8 cellular contexts compared by ENCODE assay signal in genomic region chr19:39941615-39942507, GRCh38. TPM values are rescaled to one million over a fixed set of nuclear protein-coding genes. Genes with fewer than 3 reads are reported as not detected.
DNase-seq lines count a peak whose midpoint lies in the region; ATAC-seq, FAIRE-seq and TF ChIP-seq lines count a peak whose summit lies in the region.

No MANE protein-coding gene starts in this region.

- TF ChIP-seq POLR2A in NB4 (IDR thresholded peaks at IDR 0.05; ENCODE audit: extremely low read depth, insufficient read length) (no peak), transverse colon (IDR thresholded peaks at IDR 0.05) (no peak)

- H3K36me3 Mint-ChIP-seq in CD4-positive, alpha-beta T cell (ENCODE audit: low read depth): peaks cover 23% of the 10 kb centered on the region
- peaks cover 23% of the 10 kb centered on the region for H3K36me3 Mint-ChIP-seq in activated T-helper 2 cell treated with anti-CD3 and anti-CD28 coated beads, Interferon-gamma antibody, Interleukin-2, Interleukin-4, amounts not matched to agents 10 μg/mL and 5 μg/mL and 100 μg/mL, durations not matched to agents 14 hours and 24 hours and 36 hours (ENCODE audit: low read depth)

- peak overlapping the region; percentile 87 for H3K27ac ChIP-seq in CD4-positive, alpha-beta T cell (ENCODE audit: low read depth, low read length)
- H3K27ac ChIP-seq in transverse colon: peak overlapping the region; percentile 78 to 89 (median 86)

- H3K4me3 ChIP-seq in NB4 (ENCODE audit: low read depth, low read length): no peak overlapping the region
- H3K4me3 ChIP-seq in transverse colon: no peak overlapping the region

- peak overlapping the region; percentile 68 for H3K4me3 Mint-ChIP-seq in CD4-positive, alpha-beta T cell
- H3K4me3 Mint-ChIP-seq in activated T-helper 2 cell treated with anti-CD3 and anti-CD28 coated beads, Interferon-gamma antibody, Interleukin-2, Interleukin-4, amounts not matched to agents 10 μg/mL and 5 μg/mL and 100 μg/mL, durations not matched to agents 14 hours and 24 hours and 36 hours (ENCODE audit: low read depth): peak overlapping the region; percentile 64

- DNase-seq in CD4-positive, alpha-beta T cell: peak in 8 of 10 experiments; percentile 12 to 59 (median 22)
- DNase-seq in NB4 (ENCODE audit: low read depth) (peak; percentile 82), medulla oblongata (ENCODE audit: extremely low spot score) (peak; percentile 78), transverse colon (peak; percentile 55), cortex of kidney (lab: John Stamatoyannopoulos, UW) (no peak), urothelium cell line (ENCODE audit: low spot score) (no peak)
- DNase-seq in activated T-helper 2 cell treated with anti-CD3 and anti-CD28 coated beads, Interferon-gamma antibody, Interleukin-2, Interleukin-4, amounts not matched to agents 10 μg/mL and 5 μg/mL and 100 μg/mL, durations not matched to agents 14 hours and 24 hours and 36 hours (ENCODE audit: low spot score): peak; percentile 54

- peak; percentile 75 for ATAC-seq in CD4-positive, alpha-beta T cell (ENCODE audit: poor library complexity)
- ATAC-seq in GM21423 (IDR thresholded peaks at IDR 0.05; ENCODE audit: unreplicated experiment): peak; percentile 57

- FAIRE-seq in urothelium cell line (lab: Jason Lieb, UNC): no peak

- POLR2A ChIA-PET in CD4-positive, alpha-beta T cell (lab: Charles Lee): interaction anchor here (0.6 to 10.4 kb wide), 12 partner anchors 10 to 1965 kb away, joined by 3 to 172 read pairs (median 6); partner anchors contain the start of genes PSMC4, ZNF546 and ZNF780B

- peaks cover 7% of the 10 kb centered on the region for H3K9me3 Mint-ChIP-seq in CD4-positive, alpha-beta T cell
- H3K9me3 Mint-ChIP-seq in activated T-helper 2 cell treated with anti-CD3 and anti-CD28 coated beads, Interferon-gamma antibody, Interleukin-2, Interleukin-4, amounts not matched to agents 10 μg/mL and 5 μg/mL and 100 μg/mL, durations not matched to agents 14 hours and 24 hours and 36 hours: peaks cover 26% of the 10 kb centered on the region

- CTCF ChIA-PET in CD4-positive, alpha-beta T cell (lab: Charles Lee): interaction anchor here (0.7 to 2.5 kb wide), 2 partner anchors 29 to 149 kb away, joined by 5 to 19 read pairs; partner anchors contain the start of gene PSMC4

- peaks cover 5% of the 10 kb centered on the region for H3K9me3 ChIP-seq in CD4-positive, alpha-beta T cell (ENCODE audit: control insufficient read depth, low read length)
- peaks cover 0 to 8% of the 10 kb centered on the region in 2 donors for H3K9me3 ChIP-seq in transverse colon

- no peak for TF ChIP-seq EP300 in transverse colon (IDR thresholded peaks at IDR 0.05; ENCODE audit: low read depth)

- TF ChIP-seq CTCF in CD4-positive, alpha-beta T cell (IDR thresholded peaks at IDR 0.05): no peak
- TF ChIP-seq CTCF in NB4 (IDR thresholded peaks at IDR 0.05; ENCODE audit: low read depth, low read length) (no peak), transverse colon (IDR thresholded peaks at IDR 0.05) (no peak)

- peaks cover 4 to 73% (median 48%) of the 10 kb centered on the region in 4 donors for H3K4me1 ChIP-seq in transverse colon

- peak overlapping the region; percentile 86 for H3K27ac Mint-ChIP-seq in CD4-positive, alpha-beta T cell
- peak overlapping the region; percentile 82 for H3K27ac Mint-ChIP-seq in activated T-helper 2 cell treated with anti-CD3 and anti-CD28 coated beads, Interferon-gamma antibody, Interleukin-2, Interleukin-4, amounts not matched to agents 10 μg/mL and 5 μg/mL and 100 μg/mL, durations not matched to agents 14 hours and 24 hours and 36 hours

- 20 to 23% methylated on average over 7 to 8 of the region's 8 CpGs for WGBS in transverse colon (ENCODE audit: low coverage in 1 of 2), 2 donors

- H3K4me1 Mint-ChIP-seq in CD4-positive, alpha-beta T cell (ENCODE audit: low read depth): peaks cover 73% of the 10 kb centered on the region
- peaks cover 61% of the 10 kb centered on the region for H3K4me1 Mint-ChIP-seq in activated T-helper 2 cell treated with anti-CD3 and anti-CD28 coated beads, Interferon-gamma antibody, Interleukin-2, Interleukin-4, amounts not matched to agents 10 μg/mL and 5 μg/mL and 100 μg/mL, durations not matched to agents 14 hours and 24 hours and 36 hours (ENCODE audit: low read depth)

- no peaks in the 10 kb centered on the region for H3K27me3 Mint-ChIP-seq in CD4-positive, alpha-beta T cell
- no peaks in the 10 kb centered on the region for H3K27me3 Mint-ChIP-seq in activated T-helper 2 cell treated with anti-CD3 and anti-CD28 coated beads, Interferon-gamma antibody, Interleukin-2, Interleukin-4, amounts not matched to agents 10 μg/mL and 5 μg/mL and 100 μg/mL, durations not matched to agents 14 hours and 24 hours and 36 hours (ENCODE audit: low read depth)

- no peaks in the 10 kb centered on the region for H3K36me3 ChIP-seq in transverse colon

- intact Hi-C loops in CD4-positive, alpha-beta T cell (cut with DNase I, micrococcal nuclease): loop anchor here (1.0 to 2.0 kb wide), 2 partner anchors 28 to 29 kb away; partner anchors contain the start of gene PSMC4 (in 1 of the 2)
- intact Hi-C loops in activated T-helper 2 cell treated with anti-CD3 and anti-CD28 coated beads, Interferon-gamma antibody, Interleukin-2, Interleukin-4, amounts not matched to agents 10 μg/mL and 5 μg/mL and 100 μg/mL, durations not matched to agents 14 hours and 24 hours and 36 hours (cut with micrococcal nuclease): loop anchor here (1.0 kb wide), 1 partner anchor 28 kb away; no protein-coding TSS in a partner anchor
- intact Hi-C loops in transverse colon (cut with DNase I; ENCODE audit: low total_unique reads): no loop called here

- H3K27me3 ChIP-seq in CD4-positive, alpha-beta T cell (ENCODE audit: control insufficient read depth, insufficient read depth, low read length): no peaks in the 10 kb centered on the region
- peaks cover 6% of the 10 kb centered on the region for H3K27me3 ChIP-seq in transverse colon

- in situ Hi-C loops in transverse colon (cut with MboI; ENCODE audit: low pct_ligation_motif_present in 1 of 4, low pct_unique_long_range_greater_than_20kb in 1 of 4, low sequenced_read_pairs in 3 of 4): no loop called here

RNA-seq across cellular contexts. Expression of gene FCGBP, which starts 7.4 kb away (rescaled TPM):
- 10 to 100 TPM; 16.3 to 19.1 TPM for total RNA-seq in CD4-positive, alpha-beta T cell
- total RNA-seq in activated T-helper 2 cell treated with anti-CD3 and anti-CD28 coated beads, Interferon-gamma antibody, Interleukin-2, Interleukin-4, amounts not matched to agents 10 μg/mL and 5 μg/mL and 100 μg/mL, durations not matched to agents 14 hours and 24 hours and 36 hours: 2.4 and 2.5 TPM in 2 replicates
- 1,000 to 10,000 TPM; 1,603 to 6,178 (median 2,329) TPM for total RNA-seq in transverse colon

RNA-seq across cellular contexts. Expression of gene PSMC4, which starts 29.1 kb away (rescaled TPM):
- total RNA-seq in CD4-positive, alpha-beta T cell: 10 to 100 TPM; 61.3 to 67.4 TPM
- 169 and 174 TPM in 2 replicates for total RNA-seq in activated T-helper 2 cell treated with anti-CD3 and anti-CD28 coated beads, Interferon-gamma antibody, Interleukin-2, Interleukin-4, amounts not matched to agents 10 μg/mL and 5 μg/mL and 100 μg/mL, durations not matched to agents 14 hours and 24 hours and 36 hours
- total RNA-seq in transverse colon: 10 to 100 TPM; 46.4 to 83.4 (median 77.5) TPM

RNA-seq across cellular contexts. Expression of gene ZNF546, which starts 55.0 kb away (rescaled TPM):
- 1 to 10 TPM; 2.4 to 3.8 TPM for total RNA-seq in CD4-positive, alpha-beta T cell
- 4.6 and 5.2 TPM in 2 replicates for total RNA-seq in activated T-helper 2 cell treated with anti-CD3 and anti-CD28 coated beads, Interferon-gamma antibody, Interleukin-2, Interleukin-4, amounts not matched to agents 10 μg/mL and 5 μg/mL and 100 μg/mL, durations not matched to agents 14 hours and 24 hours and 36 hours
- total RNA-seq in transverse colon: 1 to 10 TPM in 3 of 4 donors, under 1 TPM in 1; 0.60 to 8.1 (median 2.4) TPM

Comparison
In these comparisons a context has a peak if more than half of its experiments do, and no peak if none do; other contexts are left out.
1. DNase-seq: peak in CD4-positive, alpha-beta T cell (8 of 10), NB4 (single experiment), activated T-helper 2 cell treated with anti-CD3 and anti-CD28 coated beads, Interferon-gamma antibody, Interleukin-2, Interleukin-4, amounts not matched to agents 10 μg/mL and 5 μg/mL and 100 μg/mL, durations not matched to agents 14 hours and 24 hours and 36 hours (single experiment), medulla oblongata (single experiment) and transverse colon (single experiment); none in cortex of kidney (single experiment) and urothelium cell line (single experiment).
2. RNA of gene FCGBP, which starts 7.4 kb away (total RNA-seq): 1,603 to 6,178 TPM in transverse colon; 16.3 to 19.1 TPM in CD4-positive, alpha-beta T cell and 2.4 to 2.5 TPM in activated T-helper 2 cell treated with anti-CD3 and anti-CD28 coated beads, Interferon-gamma antibody, Interleukin-2, Interleukin-4, amounts not matched to agents 10 μg/mL and 5 μg/mL and 100 μg/mL, durations not matched to agents 14 hours and 24 hours and 36 hours; every median in the first group is over 10 times any median in the second.